ENCODE assay signal across 1 cellular context in genomic region chr14:38255408-38255672, GRCh38.
TF ChIP-seq lines count a peak whose summit lies in the region.

No MANE protein-coding gene starts in this region.

TF ChIP-seq in liver, 16 proteins besides CTCF, POLR2A, EP300 and RAD21 (continued from another document):
- TF ChIP-seq RXRA (IDR thresholded peaks at IDR 0.05) (no peak), MAX (IDR thresholded peaks at IDR 0.05) (no peak), EGR1 (IDR thresholded peaks at IDR 0.05; ENCODE audit: low read depth in 2 of 2) (no peak), TAF1 (conservative IDR thresholded peaks at IDR 0.05) (no peak), FOXA2 (IDR thresholded peaks at IDR 0.05) (no peak), JUND (IDR thresholded peaks at IDR 0.05) (no peak), YY1 (IDR thresholded peaks at IDR 0.05) (no peak), GABPA (IDR thresholded peaks at IDR 0.05 in 1 of 2, conservative IDR thresholded peaks at IDR 0.05 in 1 of 2) (no peak), FOXA1 (IDR thresholded peaks at IDR 0.05) (no peak), HNF4A (conservative IDR thresholded peaks at IDR 0.05) (no peak)
